11 cellular contexts compared by ENCODE assay signal in the genomic region with DNA sequence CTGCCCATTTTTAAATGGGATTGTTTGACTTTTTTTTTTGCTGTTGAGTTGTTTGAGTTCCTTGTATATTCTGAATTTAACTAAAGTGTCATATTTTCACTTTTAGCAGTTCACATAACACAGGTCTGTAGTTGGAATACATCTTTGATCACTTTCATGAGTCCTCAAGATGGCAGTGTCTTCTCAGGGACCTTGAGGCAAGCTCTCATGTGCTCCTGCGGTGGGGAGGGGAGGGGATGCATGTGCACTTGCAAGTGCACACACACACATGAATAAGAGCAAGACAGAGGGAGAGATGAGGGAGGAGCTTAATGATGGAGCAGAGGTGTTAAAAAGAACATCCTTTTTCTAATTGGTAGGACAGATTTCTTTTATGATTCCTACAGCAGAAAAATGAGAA.
A peak's percentile ranks its signal among the peaks of the same experiment; 100 is the strongest.
DNase-seq lines count a peak whose midpoint lies in the region; ATAC-seq, FAIRE-seq and TF ChIP-seq lines count a peak whose summit lies in the region.
"Had no signal": no experiment of that assay in that cellular context is flagged by ENCODE, and none has a peak within 500 bp of the region (broad histone marks: within the 10 kb centered on the region; RNA-seq: fewer than 3 reads in every experiment).

No MANE protein-coding gene starts in this region.

- no peak overlapping the region for H2AFZ ChIP-seq in DND-41 (ENCODE audit: low read depth, low read length)

- TF ChIP-seq POLR2A in GM12891 (IDR thresholded peaks at IDR 0.05; ENCODE audit: low read depth, low read length): no peak

- no peak overlapping the region for H3K27ac ChIP-seq in DND-41 (ENCODE audit: low read length)
- H3K27ac ChIP-seq: skin epidermis had no signal

- no peak overlapping the region for H3K4me3 ChIP-seq in DND-41 (ENCODE audit: low read depth in 1 of 2, low read length in 2 of 2)
- H3K4me3 ChIP-seq: skin epidermis had no signal

- H3K9ac ChIP-seq in DND-41 (ENCODE audit: low read depth, low read length): no peak overlapping the region

- TF ChIP-seq CTCF in DND-41 (IDR thresholded peaks at IDR 0.05; ENCODE audit: borderline replicate concordance, extremely low read depth, low read length, poor library complexity, severe bottlenecking): no peak

- H3K36me3 ChIP-seq in DND-41 (ENCODE audit: insufficient read depth, low read length): no peaks in the 10 kb centered on the region

- ATAC-seq in DND-41 (ENCODE audit: insufficient read depth, low read depth): peak; percentile 74

- H3K9me3 ChIP-seq in DND-41 (ENCODE audit: insufficient read depth, low read length, severe bottlenecking): no peaks in the 10 kb centered on the region

- no peaks in the 10 kb centered on the region for H3K27me3 ChIP-seq in DND-41 (ENCODE audit: insufficient read depth, low read length, poor library complexity)

- H3K4me2 ChIP-seq in DND-41 (ENCODE audit: insufficient read depth, low read length): no peak overlapping the region

- peaks cover 21% of the 10 kb centered on the region for H3K4me1 ChIP-seq in DND-41 (ENCODE audit: insufficient read depth, low read length)

- FAIRE-seq in GM12891 (lab: Jason Lieb, UNC): no peak
- FAIRE-seq: urothelium cell line had no signal

- H3K79me2 ChIP-seq in DND-41 (ENCODE audit: insufficient read depth, low read length): no peaks in the 10 kb centered on the region

- DNase-seq in DND-41 (peak; percentile 49), epidermal melanocyte (ENCODE audit: insufficient read length, low spot score) (no peak), SIG-M5 treated with dmso at 0.1 percent for 504 hours (lab: John Stamatoyannopoulos, UW; ENCODE audit: unreplicated experiment) (no peak), COLO829 (ENCODE audit: low spot score) (no peak), GM12891 (ENCODE audit: insufficient read length, low spot score) (no peak)
- DNase-seq in activated CD4-positive, alpha-beta T cell treated with anti-CD3 and anti-CD28 coated beads for 48 hours: peak; percentile 63
- peak; percentile 37 for DNase-seq in activated effector memory CD4-positive, alpha-beta T cell treated with Interleukin-2 at 50 U/mL for 16 hours
- DNase-seq in stimulated activated CD4-positive, alpha-beta T cell treated with anti-CD3 and anti-CD28 coated beads, Interleukin-1b, Interleukin-23, amount 100 ng/mL, for 4 hours (ENCODE audit: low read depth in 2 of 2): peak; percentile 10 to 14
- DNase-seq: HFFc6 had no signal

- H4K20me1 ChIP-seq in DND-41 (ENCODE audit: insufficient read depth, low read length): no peaks in the 10 kb centered on the region

TF ChIP-seq in GM12891, 5 proteins besides CTCF, POLR2A, EP300 and RAD21:
- TF ChIP-seq TAF1 (IDR thresholded peaks at IDR 0.05; ENCODE audit: low read depth, low read length) (no peak), POU2F2 (IDR thresholded peaks at IDR 0.05; ENCODE audit: low read depth, low read length) (no peak), POLR2AphosphoS5 (IDR thresholded peaks at IDR 0.05; ENCODE audit: low read depth, low read length) (no peak), PAX5 (IDR thresholded peaks at IDR 0.05; ENCODE audit: insufficient read depth, low read length, severe bottlenecking) (no peak), SPI1 (IDR thresholded peaks at IDR 0.05; ENCODE audit: low read depth, low read length) (no peak)

Comparison
In these comparisons a context has a peak if more than half of its experiments do, and no peak if none do; other contexts are left out.
1. DNase-seq: peak in DND-41 (single experiment), activated CD4-positive, alpha-beta T cell treated with anti-CD3 and anti-CD28 coated beads for 48 hours (single experiment), activated effector memory CD4-positive, alpha-beta T cell treated with Interleukin-2 at 50 U/mL for 16 hours (single experiment) and stimulated activated CD4-positive, alpha-beta T cell treated with anti-CD3 and anti-CD28 coated beads, Interleukin-1b, Interleukin-23, amount 100 ng/mL, for 4 hours (2 of 2); none in epidermal melanocyte (single experiment), SIG-M5 treated with dmso at 0.1 percent for 504 hours (single experiment), COLO829 (single experiment) and GM12891 (single experiment).